In genomic region chr12:116597886-116598285, GRCh38 we compare ENCODE assay signal across 22 cellular contexts. TPM values are rescaled to one million over a fixed set of nuclear protein-coding genes. Genes with fewer than 3 reads are reported as not detected.
A peak's percentile ranks its signal among the peaks of the same experiment; 100 is the strongest.
DNase-seq lines count a peak whose midpoint lies in the region; ATAC-seq, FAIRE-seq and TF ChIP-seq lines count a peak whose summit lies in the region.
"Had no signal": no experiment of that assay in that cellular context is flagged by ENCODE, and none has a peak within 500 bp of the region (broad histone marks: within the 10 kb centered on the region; RNA-seq: fewer than 3 reads in every experiment).

No MANE protein-coding gene starts in this region.

- H3K36me3 Mint-ChIP-seq in stimulated activated naive CD8-positive, alpha-beta T cell treated with anti-CD3 and anti-CD28 coated beads, Interleukin-15, Interleukin-2, amounts not matched to agents 100 ng/mL and 50 ng/mL, for 24 hours (ENCODE audit: low read depth) = no peaks in the 10 kb centered on the region
- H3K36me3 Mint-ChIP-seq in dendritic cell treated with granulocyte-macrophage colony-stimulating factor and Interleukin-4, amounts not matched to agents 40 ng/mL and 50 ng/mL, for 4 days (ENCODE audit: low read depth) = no peaks in the 10 kb centered on the region

- H3K36me3 ChIP-seq in neutrophil = no peaks in the 10 kb centered on the region
- H3K36me3 ChIP-seq: stomach, tibial nerve had no signal

- peak overlapping the region; percentile 17 for H3K27ac Mint-ChIP-seq in stimulated activated naive CD8-positive, alpha-beta T cell treated with anti-CD3 and anti-CD28 coated beads, Interleukin-15, Interleukin-2, amounts not matched to agents 100 ng/mL and 50 ng/mL, for 24 hours
- H3K27ac Mint-ChIP-seq in dendritic cell treated with granulocyte-macrophage colony-stimulating factor and Interleukin-4, amounts not matched to agents 40 ng/mL and 50 ng/mL, for 4 days = peak overlapping the region; percentile 91
- H3K27ac Mint-ChIP-seq: activated naive CD4-positive, alpha-beta T cell treated with anti-CD3 and anti-CD28 coated beads for 36 hours; T-helper 2 cell treated with Interferon-gamma antibody and Interleukin-4, amounts not matched to agents 5 μg/mL and 100 μg/mL, for 36 hours had no signal

- H3K4me3 Mint-ChIP-seq in stimulated activated naive CD8-positive, alpha-beta T cell treated with anti-CD3 and anti-CD28 coated beads, Interleukin-15, Interleukin-2, amounts not matched to agents 100 ng/mL and 50 ng/mL, for 24 hours = no peak overlapping the region
- H3K4me3 Mint-ChIP-seq in dendritic cell treated with granulocyte-macrophage colony-stimulating factor and Interleukin-4, amounts not matched to agents 40 ng/mL and 50 ng/mL, for 4 days = no peak overlapping the region
- H3K4me3 Mint-ChIP-seq: activated naive CD4-positive, alpha-beta T cell treated with anti-CD3 and anti-CD28 coated beads for 36 hours; T-helper 2 cell treated with Interferon-gamma antibody and Interleukin-4, amounts not matched to agents 5 μg/mL and 100 μg/mL, for 36 hours had no signal

- DNase-seq in stimulated activated naive CD8-positive, alpha-beta T cell treated with anti-CD3 and anti-CD28 coated beads, Interleukin-15, Interleukin-2, amounts not matched to agents 100 U/mL and 50 U/mL, for 24 hours = no peak
- no peak for DNase-seq in NCI-H1092 (lab: John Stamatoyannopoulos, UW)
- DNase-seq in frontal cortex (ENCODE audit: low spot score in 2 of 2) = no peak
- DNase-seq in D341Med (ENCODE audit: low spot score) = no peak
- no peak for DNase-seq in left colon
- DNase-seq: activated CD4-positive, alpha-beta T cell treated with anti-CD3 and anti-CD28 coated beads, Interleukin-2, amount 50 U/mL, for 1 hour; activated naive CD4-positive, alpha-beta T cell treated with anti-CD3 and anti-CD28 coated beads for 36 hours; amygdala; cortex of kidney; H7; NCI-H1694 treated with DMSO at 0.1 percent for 48 hours; NCI-H2171 treated with DMSO at 0.1 percent for 48 hours; NCI-H526 treated with DMSO at 0.1 percent for 48 hours; stimulated activated CD4-positive, alpha-beta T cell treated with anti-CD3 and anti-CD28 coated beads, Interleukin-12 subunit alpha, Interleukin-12 subunit beta, amount 100 ng/mL, for 4 hours; stomach had no signal

- no peak for ATAC-seq in stimulated activated naive CD8-positive, alpha-beta T cell treated with anti-CD3 and anti-CD28 coated beads, Interleukin-15, Interleukin-2, amounts not matched to agents 100 U/mL and 50 U/mL, for 24 hours
- ATAC-seq in left colon = no peak

- peaks cover 41% of the 10 kb centered on the region for H3K4me1 Mint-ChIP-seq in stimulated activated naive CD8-positive, alpha-beta T cell treated with anti-CD3 and anti-CD28 coated beads, Interleukin-15, Interleukin-2, amounts not matched to agents 100 ng/mL and 50 ng/mL, for 24 hours (ENCODE audit: low read depth)
- peaks cover 48% of the 10 kb centered on the region for H3K4me1 Mint-ChIP-seq in dendritic cell treated with granulocyte-macrophage colony-stimulating factor and Interleukin-4, amounts not matched to agents 40 ng/mL and 50 ng/mL, for 4 days (ENCODE audit: low read depth)

- TF ChIP-seq CTCF in neutrophil (IDR thresholded peaks at IDR 0.05) = no peak

- H3K9me3 ChIP-seq in neutrophil = no peaks in the 10 kb centered on the region
- H3K9me3 ChIP-seq: stomach, tibial nerve had no signal

- no peaks in the 10 kb centered on the region for H3K9me3 Mint-ChIP-seq in stimulated activated naive CD8-positive, alpha-beta T cell treated with anti-CD3 and anti-CD28 coated beads, Interleukin-15, Interleukin-2, amounts not matched to agents 100 ng/mL and 50 ng/mL, for 24 hours
- no peaks in the 10 kb centered on the region for H3K9me3 Mint-ChIP-seq in dendritic cell treated with granulocyte-macrophage colony-stimulating factor and Interleukin-4, amounts not matched to agents 40 ng/mL and 50 ng/mL, for 4 days
- H3K9me3 Mint-ChIP-seq: activated naive CD4-positive, alpha-beta T cell treated with anti-CD3 and anti-CD28 coated beads for 36 hours had no signal

- no peaks in the 10 kb centered on the region for H3K27me3 ChIP-seq in neutrophil
- H3K27me3 ChIP-seq: stomach, tibial nerve had no signal

- no peaks in the 10 kb centered on the region for H3K27me3 Mint-ChIP-seq in stimulated activated naive CD8-positive, alpha-beta T cell treated with anti-CD3 and anti-CD28 coated beads, Interleukin-15, Interleukin-2, amounts not matched to agents 100 ng/mL and 50 ng/mL, for 24 hours
- H3K27me3 Mint-ChIP-seq in dendritic cell treated with granulocyte-macrophage colony-stimulating factor and Interleukin-4, amounts not matched to agents 40 ng/mL and 50 ng/mL, for 4 days = peaks cover 7% of the 10 kb centered on the region

- intact Hi-C loops in dendritic cell treated with granulocyte-macrophage colony-stimulating factor and Interleukin-4, amounts not matched to agents 40 ng/mL and 50 ng/mL, for 4 days (cut with micrococcal nuclease) = loop anchor here (2.0 kb wide), 1 partner anchor 321 kb away; the partner anchor contains the start of gene MED13L
- intact Hi-C loops in left colon (cut with DNase I, micrococcal nuclease) = no loop called here

- no peak overlapping the region for H3K4me3 ChIP-seq in neutrophil (ENCODE audit: low read depth in 1 of 2, low read length in 1 of 2)
- H3K4me3 ChIP-seq: lung, stomach, tibial nerve had no signal

- no peak for FAIRE-seq in frontal cortex (lab: Jason Lieb, UNC)
- FAIRE-seq: endometrium had no signal

- peak overlapping the region; percentile 70 for H3K27ac ChIP-seq in neutrophil

- H3K4me1 ChIP-seq in neutrophil (ENCODE audit: control insufficient read depth in 1 of 2, insufficient read depth in 1 of 2, low read depth in 1 of 2, low read length in 1 of 2) = peaks cover 50 to 59% of the 10 kb centered on the region in 2 experiments

RNA-seq across cellular contexts. Expression of gene MAP1LC3B2, which starts 38.7 kb away (rescaled TPM):
- 0.82 TPM for total RNA-seq in frontal cortex
- total RNA-seq in left colon = 1 to 10 TPM; 1.9 to 2.6 TPM
- total RNA-seq: H7 had no signal
